In the genomic region with DNA sequence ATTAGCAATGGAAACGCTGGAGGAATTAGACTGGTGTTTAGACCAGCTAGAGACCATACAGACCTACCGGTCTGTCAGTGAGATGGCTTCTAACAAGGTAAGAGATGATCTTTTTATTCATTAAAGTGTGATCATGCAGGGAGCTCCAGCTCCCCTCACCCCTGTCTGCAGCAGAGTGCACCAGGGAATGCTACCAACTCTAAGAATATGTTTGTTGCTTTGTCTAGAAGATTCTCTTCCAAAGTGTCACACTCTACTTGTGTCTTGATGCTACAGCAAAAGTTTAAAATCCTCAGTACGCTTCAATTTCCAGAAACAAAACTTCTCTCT, we compare ENCODE assay signal across 8 cellular contexts.
DNase-seq lines count a peak whose midpoint lies in the region; ATAC-seq and TF ChIP-seq lines count a peak whose summit lies in the region.
"Had no signal": no experiment of that assay in that cellular context is flagged by ENCODE, and none has a peak within 500 bp of the region (broad histone marks: within the 10 kb centered on the region; RNA-seq: fewer than 3 reads in every experiment).

No MANE protein-coding gene starts in this region.

- ATAC-seq in HG02759 (IDR thresholded peaks at IDR 0.05; ENCODE audit: unreplicated experiment) (peak; percentile 3), left lung (peak; percentile 17), GM18519 (IDR thresholded peaks at IDR 0.05; ENCODE audit: low FRiP score, unreplicated experiment) (no peak)

- H3K27ac ChIP-seq in left lung (peak overlapping the region; percentile 88 to 92), temporal lobe (ENCODE audit: low read depth, low read length) (peak overlapping the region; percentile 76)

- H3K36me3 ChIP-seq in left lung: no peaks in the 10 kb centered on the region

- H3K27me3 ChIP-seq in left lung: no peaks in the 10 kb centered on the region

- H3K4me3 ChIP-seq in astrocyte of the spinal cord (ENCODE audit: low read depth, low read length): peak overlapping the region; percentile 53
- peak overlapping the region; percentile 54 to 58 for H3K4me3 ChIP-seq in left lung

- peaks cover 24 to 82% of the 10 kb centered on the region in 2 donors for H3K4me1 ChIP-seq in left lung

- no peak for TF ChIP-seq CTCF in astrocyte of the spinal cord (IDR thresholded peaks at IDR 0.05; ENCODE audit: low read depth, low read length)
- TF ChIP-seq CTCF in left lung (IDR thresholded peaks at IDR 0.05): no peak

- intact Hi-C loops in left lung (cut with DNase I): loop anchor here in 1 of 2 donors (5.0 kb wide), 1 partner anchor 60 kb away; no protein-coding TSS in a partner anchor

- no peaks in the 10 kb centered on the region for H3K9me3 ChIP-seq in left lung

- DNase-seq in astrocyte of the spinal cord (ENCODE audit: low read depth, low spot score): no peak
- DNase-seq in left lung: no peak
- no peak for DNase-seq in D341Med (ENCODE audit: low spot score)
- no peak for DNase-seq in germinal center (ENCODE audit: low spot score)
- DNase-seq: NCI-H2081 had no signal

- in situ Hi-C loops in astrocyte of the spinal cord (cut with HindIII; ENCODE audit: low sequenced_read_pairs): no loop called here
